Comparison of ENCODE assay signal across 14 cellular contexts in genomic region chr1:56389813-56390539, GRCh38.
DNase-seq lines count a peak whose midpoint lies in the region; ATAC-seq and TF ChIP-seq lines count a peak whose summit lies in the region.
"Had no signal": no experiment of that assay in that cellular context is flagged by ENCODE, and none has a peak within 500 bp of the region (broad histone marks: within the 10 kb centered on the region; RNA-seq: fewer than 3 reads in every experiment).

No MANE protein-coding gene starts in this region.

- H3K14ac ChIP-seq in trophoblast cell (ENCODE audit: low read length), result peak overlapping the region; percentile 28

- no peak overlapping the region for H3K9ac ChIP-seq in fibroblast of lung (ENCODE audit: insufficient read depth, low read length)
- no peak overlapping the region for H3K9ac ChIP-seq in trophoblast cell (ENCODE audit: low read length)

- H4K91ac ChIP-seq in trophoblast cell (ENCODE audit: low read depth, low read length), result peak overlapping the region; percentile 51

- no peaks in the 10 kb centered on the region for H4K20me1 ChIP-seq in fibroblast of lung (ENCODE audit: control insufficient read depth, extremely low read depth, insufficient read depth, low read length)

- H4K8ac ChIP-seq in trophoblast cell (ENCODE audit: low read depth, low read length), result peak overlapping the region; percentile 47

- H3K79me2 ChIP-seq in fibroblast of lung (ENCODE audit: control insufficient read depth, insufficient read depth, low read length) (no peaks in the 10 kb centered on the region), trophoblast cell (ENCODE audit: control insufficient read depth, insufficient read depth, low read length, poor library complexity) (no peaks in the 10 kb centered on the region)

- H3K18ac ChIP-seq in trophoblast cell (ENCODE audit: low read length), result no peak overlapping the region

- no peak overlapping the region for H2AK5ac ChIP-seq in trophoblast cell (ENCODE audit: low read length)

- no peak overlapping the region for H3K27ac ChIP-seq in fibroblast of lung (ENCODE audit: insufficient read depth, low read length)
- H3K27ac ChIP-seq in trophoblast cell (ENCODE audit: low read depth, low read length), result peak overlapping the region; percentile 64
- H3K27ac ChIP-seq: cardiac muscle cell had no signal

- H3K36me3 ChIP-seq in fibroblast of lung (ENCODE audit: control insufficient read depth, insufficient read depth, low read length) (no peaks in the 10 kb centered on the region), trophoblast cell (ENCODE audit: control insufficient read depth in 1 of 2, insufficient read depth in 2 of 2, low read length in 2 of 2) (no peaks in the 10 kb centered on the region)
- H3K36me3 ChIP-seq: cardiac muscle cell had no signal

- no peak overlapping the region for H2AFZ ChIP-seq in fibroblast of lung (ENCODE audit: low read length)
- H2AFZ ChIP-seq in trophoblast cell (ENCODE audit: insufficient read depth, low read length, poor library complexity), result no peak overlapping the region

- no CpG with 5 or more reads among the region's 4 CpGs for WGBS in trophoblast cell (ENCODE audit: extremely low coverage, insufficient coverage, insufficient read length)

- no peak overlapping the region for H3K23ac ChIP-seq in trophoblast cell (ENCODE audit: low read length)

- DNase-seq in H4 (ENCODE audit: low spot score) (peak; percentile 38), NCI-H69 (lab: John Stamatoyannopoulos, UW) (peak; percentile 75), fibroblast of lung (ENCODE audit: low read depth in 2 of 2) (peak; percentile 28 to 42), trophoblast cell (peak; percentile 70 to 84), cerebellar cortex (ENCODE audit: low spot score) (no peak)
- DNase-seq in activated CD4-positive, alpha-beta T cell treated with anti-CD3 and anti-CD28 coated beads for 4 hours, result no peak
- no peak for DNase-seq in activated naive CD4-positive, alpha-beta T cell treated with anti-CD3 and anti-CD28 coated beads, Interleukin-2, amount 50 U/mL, for 72 hours (ENCODE audit: low spot score in 2 of 2)
- DNase-seq: activated effector memory CD4-positive, alpha-beta T cell treated with Interleukin-2 at 50 U/mL for 16 hours; CD4-positive, alpha-beta T cell; left ventricle myocardium superior; NCI-H1436 treated with DMSO at 0.1 percent for 48 hours; NCI-H774; SHP77 had no signal

- H3K27me3 ChIP-seq in fibroblast of lung (ENCODE audit: control insufficient read depth, insufficient read depth, low read length), result no peaks in the 10 kb centered on the region
- H3K27me3 ChIP-seq in trophoblast cell (ENCODE audit: insufficient read depth, low read length), result no peaks in the 10 kb centered on the region
- H3K27me3 ChIP-seq: cardiac muscle cell had no signal

- H3K9me3 ChIP-seq in fibroblast of lung (ENCODE audit: control insufficient read depth, insufficient read depth, low read depth, low read length) (no peaks in the 10 kb centered on the region), trophoblast cell (ENCODE audit: insufficient read depth, low read depth, low read length) (no peaks in the 10 kb centered on the region)

- H3K4me3 ChIP-seq in fibroblast of lung (replicated peaks in 1 of 4; ENCODE audit: control extremely low read depth in 1 of 4, insufficient read depth in 1 of 4, low read depth in 3 of 4, low read length in 4 of 4) (no peak overlapping the region), trophoblast cell (ENCODE audit: low read depth, low read length) (no peak overlapping the region)
- H3K4me3 ChIP-seq: cardiac muscle cell had no signal

- H3K79me1 ChIP-seq in trophoblast cell (ENCODE audit: low read length), result peaks cover 2% of the 10 kb centered on the region

- H3K4me1 ChIP-seq in fibroblast of lung (ENCODE audit: control insufficient read depth, extremely low read depth, insufficient read depth, low read length) (no peaks in the 10 kb centered on the region), trophoblast cell (ENCODE audit: control insufficient read depth in 1 of 2, insufficient read depth in 2 of 2, low read length in 2 of 2) (peaks cover 3% of the 10 kb centered on the region in 2 experiments)

- H3K4me2 ChIP-seq in fibroblast of lung (ENCODE audit: extremely low read depth, insufficient read depth, low read length), result no peak overlapping the region
- peak overlapping the region; percentile 40 for H3K4me2 ChIP-seq in trophoblast cell (ENCODE audit: low read length)

- no peak for ATAC-seq in activated naive CD4-positive, alpha-beta T cell treated with anti-CD3 and anti-CD28 coated beads, Interleukin-2, amount 50 U/mL, for 72 hours
- ATAC-seq: left ventricle myocardium superior had no signal

- peak overlapping the region; percentile 41 for H2BK12ac ChIP-seq in trophoblast cell (ENCODE audit: low read length)

- H3K27ac Mint-ChIP-seq in activated naive CD4-positive, alpha-beta T cell treated with anti-CD3 and anti-CD28 coated beads, Interleukin-2, amount 50 U/mL, for 72 hours, result no peak overlapping the region
- H3K27ac Mint-ChIP-seq: CD4-positive, alpha-beta T cell had no signal

- no peaks in the 10 kb centered on the region for H3K9me3 Mint-ChIP-seq in activated naive CD4-positive, alpha-beta T cell treated with anti-CD3 and anti-CD28 coated beads, Interleukin-2, amount 50 U/mL, for 72 hours
- H3K9me3 Mint-ChIP-seq: CD4-positive, alpha-beta T cell had no signal

- no peak overlapping the region for H2BK120ac ChIP-seq in trophoblast cell (ENCODE audit: insufficient read depth, low read length, poor library complexity)

- H3K4ac ChIP-seq in trophoblast cell (ENCODE audit: low read depth, low read length), result no peak overlapping the region

- H4K12ac ChIP-seq in trophoblast cell (ENCODE audit: low read depth, low read length), result no peak overlapping the region

- no peaks in the 10 kb centered on the region for H3K36me3 Mint-ChIP-seq in activated naive CD4-positive, alpha-beta T cell treated with anti-CD3 and anti-CD28 coated beads, Interleukin-2, amount 50 U/mL, for 72 hours

- peak overlapping the region; percentile 39 for H2BK5ac ChIP-seq in trophoblast cell (ENCODE audit: low read depth, low read length, poor library complexity)

- TF ChIP-seq CTCF in fibroblast of lung (conservative IDR thresholded peaks at IDR 0.05 in 1 of 2, IDR thresholded peaks at IDR 0.05 in 1 of 2; ENCODE audit: low read depth in 1 of 2, low read length in 2 of 2), result no peak

Comparison
In these comparisons a context has a peak if more than half of its experiments do, and no peak if none do; other contexts are left out.
1. DNase-seq: peak in H4 (single experiment), NCI-H69 (single experiment), fibroblast of lung (2 of 2) and trophoblast cell (2 of 2); none in activated CD4-positive, alpha-beta T cell treated with anti-CD3 and anti-CD28 coated beads for 4 hours (0 of 2), cerebellar cortex (single experiment) and activated naive CD4-positive, alpha-beta T cell treated with anti-CD3 and anti-CD28 coated beads, Interleukin-2, amount 50 U/mL, for 72 hours (0 of 2).